8 cellular contexts compared by ENCODE assay signal in the genomic region with DNA sequence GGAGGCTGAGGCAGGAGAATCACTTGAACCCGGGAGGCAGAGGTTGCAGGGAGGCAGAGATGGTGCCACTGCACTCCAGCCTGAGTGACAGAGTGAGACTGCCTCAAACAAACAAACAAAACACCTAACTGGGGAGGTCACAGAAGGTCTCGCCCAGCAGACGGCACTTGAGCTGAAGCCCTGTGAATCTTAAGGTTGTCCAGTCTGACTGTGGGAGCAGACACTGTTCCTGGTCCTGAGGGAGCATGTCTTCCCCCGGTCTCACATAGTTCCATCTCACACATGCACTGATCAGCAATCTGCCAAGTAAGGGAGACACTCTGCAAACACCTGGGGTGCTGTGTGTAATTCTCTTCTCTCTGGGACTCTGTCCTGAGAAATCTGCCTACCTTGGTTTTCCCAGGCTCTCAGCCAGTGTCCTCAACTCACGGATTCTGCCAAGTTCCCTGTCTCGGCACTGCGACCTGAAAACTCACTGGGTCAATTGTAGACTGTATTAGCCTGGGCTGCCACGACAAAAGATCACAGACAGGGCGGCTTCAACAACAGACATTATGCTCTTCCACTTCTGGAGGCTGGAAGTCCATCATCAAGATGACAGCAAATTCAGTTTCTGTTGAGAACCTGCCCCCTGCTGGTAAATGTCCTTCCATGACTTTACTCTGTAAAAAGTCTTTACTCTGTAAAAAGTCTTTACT.
DNase-seq lines count a peak whose midpoint lies in the region; ATAC-seq and TF ChIP-seq lines count a peak whose summit lies in the region.

No MANE protein-coding gene starts in this region.

- ATAC-seq in lower lobe of right lung = no peak
- no peak for ATAC-seq in GM18909 (IDR thresholded peaks at IDR 0.05; ENCODE audit: poor library complexity, unreplicated experiment)

- H3K4me1 ChIP-seq in ascending aorta = no peaks in the 10 kb centered on the region
- no peaks in the 10 kb centered on the region for H3K4me1 ChIP-seq in lower lobe of right lung

- intact Hi-C loops in ascending aorta (cut with DNase I) = no loop called here
- intact Hi-C loops in lower lobe of right lung (cut with DNase I) = no loop called here

- DNase-seq in EH (ENCODE audit: low read depth) = peak; percentile 64
- DNase-seq in NCI-H345 (lab: John Stamatoyannopoulos, UW) = peak; percentile 29
- DNase-seq in ascending aorta (ENCODE audit: low spot score in 2 of 2) = peak in 1 of 2 donors; percentile 44
- no peak for DNase-seq in lower lobe of right lung
- DNase-seq in 8988T = no peak
- no peak for DNase-seq in NCI-H2081 treated with DMSO at 0.1 percent for 48 hours (lab: John Stamatoyannopoulos, UW)

- TF ChIP-seq CTCF in 22Rv1 (IDR thresholded peaks at IDR 0.05) = peak; percentile 76
- TF ChIP-seq CTCF in ascending aorta (IDR thresholded peaks at IDR 0.05) = peak; percentile 8 to 36 (median 10)
- peak; percentile 45 for TF ChIP-seq CTCF in lower lobe of right lung (IDR thresholded peaks at IDR 0.05)

- H3K9me3 ChIP-seq in ascending aorta = no peaks in the 10 kb centered on the region
- no peaks in the 10 kb centered on the region for H3K9me3 ChIP-seq in lower lobe of right lung

- H3K36me3 ChIP-seq in ascending aorta (no peaks in the 10 kb centered on the region), lower lobe of right lung (no peaks in the 10 kb centered on the region)

- H3K27ac ChIP-seq in 22Rv1 (no peak overlapping the region), ascending aorta (no peak overlapping the region), lower lobe of right lung (no peak overlapping the region)

- no peak overlapping the region for H3K4me3 ChIP-seq in ascending aorta
- no peak overlapping the region for H3K4me3 ChIP-seq in lower lobe of right lung

- H3K27me3 ChIP-seq in ascending aorta = no peaks in the 10 kb centered on the region
- H3K27me3 ChIP-seq in lower lobe of right lung (ENCODE audit: low read depth) = peaks cover 4% of the 10 kb centered on the region

Comparison
In these comparisons a context has a peak if more than half of its experiments do, and no peak if none do; other contexts are left out.
1. CTCF ChIP-seq: peak in every context shown above with its lines; median percentile 76 in 22Rv1; 45 in lower lobe of right lung; 10 in ascending aorta.
2. DNase-seq: peak in EH (single experiment) and NCI-H345 (single experiment); none in lower lobe of right lung (single experiment), 8988T (single experiment) and NCI-H2081 treated with DMSO at 0.1 percent for 48 hours (single experiment).